Comparison of ENCODE assay signal across 24 cellular contexts in genomic region chr4:853416-853781, GRCh38. TPM values are rescaled to one million over a fixed set of nuclear protein-coding genes. Genes with fewer than 3 reads are reported as not detected.
"Had no signal": no experiment of that assay in that cellular context is flagged by ENCODE, and none has a peak within 500 bp of the region (broad histone marks: within the 10 kb centered on the region; RNA-seq: fewer than 3 reads in every experiment).

No MANE protein-coding gene starts in this region.

- H3K79me2 ChIP-seq: hepatocyte had no signal

- H3K4me3 Mint-ChIP-seq: activated CD4-positive, alpha-beta memory T cell treated with anti-CD3 and anti-CD28 coated beads, Interleukin-2, amount 10 ng/mL, durations not matched to agents 7 days and 5 days; activated CD4-positive, alpha-beta T cell treated with anti-CD3 and anti-CD28 coated beads, Interleukin-2, amount 10 ng/mL, durations not matched to agents 24 days and 14 days; activated naive CD4-positive, alpha-beta T cell treated with anti-CD3 and anti-CD28 coated beads for 36 hours; activated naive CD8-positive, alpha-beta T cell treated with anti-CD3 and anti-CD28 coated beads, Interleukin-2, amount 50 U/mL, for 24 hours; activated T-cell treated with anti-CD3 and anti-CD28 coated beads, Interleukin-2, amount 50 U/mL, for 72 hours; dendritic cell treated with granulocyte-macrophage colony-stimulating factor and Interleukin-4, amounts not matched to agents 40 ng/mL and 50 ng/mL, for 4 days; immature natural killer cell; memory B cell; nephron progenitor cell; type B pancreatic cell had no signal

- H3K9me3 ChIP-seq: body of pancreas, thoracic aorta had no signal

- H3K27me3 ChIP-seq: body of pancreas, cardiac muscle cell, foreskin keratinocyte, hepatocyte had no signal

- H3K4me1 Mint-ChIP-seq: activated CD4-positive, alpha-beta T cell treated with anti-CD3 and anti-CD28 coated beads, Interleukin-2, amount 10 ng/mL, durations not matched to agents 24 days and 14 days had no signal

- H3K27me3 Mint-ChIP-seq: activated CD4-positive, alpha-beta memory T cell treated with anti-CD3 and anti-CD28 coated beads, Interleukin-2, amount 10 ng/mL, durations not matched to agents 7 days and 5 days; activated CD4-positive, alpha-beta T cell treated with anti-CD3 and anti-CD28 coated beads, Interleukin-2, amount 10 ng/mL, durations not matched to agents 24 days and 14 days; activated naive CD8-positive, alpha-beta T cell treated with anti-CD3 and anti-CD28 coated beads, Interleukin-2, amount 50 U/mL, for 24 hours; dendritic cell treated with granulocyte-macrophage colony-stimulating factor and Interleukin-4, amounts not matched to agents 40 ng/mL and 50 ng/mL, for 4 days; memory B cell; type B pancreatic cell had no signal

- ATAC-seq: activated CD4-positive, CD25-positive, alpha-beta regulatory T cell treated with anti-CD3 and anti-CD28 coated beads, Interleukin-2, amount 50 U/mL, for 24 hours; activated naive CD8-positive, alpha-beta T cell treated with anti-CD3 and anti-CD28 coated beads, Interleukin-2, amount 50 U/mL, for 24 hours; activated T-cell treated with anti-CD3 and anti-CD28 coated beads, Interleukin-2, amount 50 U/mL, for 72 hours; body of pancreas; foreskin keratinocyte had no signal

- H3K27ac ChIP-seq: body of pancreas, cardiac muscle cell, foreskin keratinocyte, hepatocyte, thoracic aorta had no signal

- H3K4me1 ChIP-seq: body of pancreas, foreskin keratinocyte had no signal

- H2AFZ ChIP-seq: hepatocyte had no signal

- H3K4me2 ChIP-seq: hepatocyte had no signal

- H3K9me3 Mint-ChIP-seq: activated naive CD4-positive, alpha-beta T cell treated with anti-CD3 and anti-CD28 coated beads for 36 hours; nephron progenitor cell; type B pancreatic cell had no signal

- DNase-seq: activated CD4-positive, alpha-beta memory T cell treated with anti-CD3 and anti-CD28 coated beads, Interleukin-2, amount 10 ng/mL, durations not matched to agents 7 days and 5 days; activated CD4-positive, alpha-beta T cell treated with anti-CD3 and anti-CD28 coated beads, Interleukin-2, amount 10 ng/mL, durations not matched to agents 24 days and 14 days; activated effector memory CD4-positive, alpha-beta T cell treated with Interleukin-2 at 50 U/mL for 16 hours; activated naive CD4-positive, alpha-beta T cell treated with anti-CD3 and anti-CD28 coated beads for 36 hours; activated naive CD8-positive, alpha-beta T cell treated with anti-CD3 and anti-CD28 coated beads, Interleukin-2, amount 50 U/mL, for 24 hours; activated T-cell treated with anti-CD3 and anti-CD28 coated beads, Interleukin-2, amount 50 U/mL, for 72 hours; effector CD4-positive, alpha-beta T cell; foreskin keratinocyte; immature natural killer cell; kidney glomerular epithelial cell; nephron progenitor cell; occipital lobe; stimulated activated CD4-positive, alpha-beta T cell treated with anti-CD3 and anti-CD28 coated beads, Interleukin-4, amount 100 ng/mL, for 24 hours; stimulated activated naive CD4-positive, alpha-beta T cell treated with Interleukin-2 at 50 U/mL for 16 hours; T-helper 2 cell had no signal

- H3K27ac Mint-ChIP-seq: activated CD4-positive, alpha-beta memory T cell treated with anti-CD3 and anti-CD28 coated beads, Interleukin-2, amount 10 ng/mL, durations not matched to agents 7 days and 5 days; activated CD4-positive, alpha-beta T cell treated with anti-CD3 and anti-CD28 coated beads, Interleukin-2, amount 10 ng/mL, durations not matched to agents 24 days and 14 days; activated naive CD4-positive, alpha-beta T cell treated with anti-CD3 and anti-CD28 coated beads for 36 hours; activated naive CD8-positive, alpha-beta T cell treated with anti-CD3 and anti-CD28 coated beads, Interleukin-2, amount 50 U/mL, for 24 hours; activated T-cell treated with anti-CD3 and anti-CD28 coated beads, Interleukin-2, amount 50 U/mL, for 72 hours; dendritic cell treated with granulocyte-macrophage colony-stimulating factor and Interleukin-4, amounts not matched to agents 40 ng/mL and 50 ng/mL, for 4 days; immature natural killer cell; memory B cell; nephron progenitor cell; type B pancreatic cell had no signal

- H3K4me3 ChIP-seq: body of pancreas, cardiac muscle cell, hepatocyte, thoracic aorta had no signal

RNA-seq across cellular contexts. Expression of gene CPLX1, which starts 27.5 kb away (rescaled TPM):
- total RNA-seq: glomerular endothelial cell had no signal
- polyA plus RNA-seq: immature natural killer cell had no signal
